8 cellular contexts compared by ENCODE assay signal in the genomic region with DNA sequence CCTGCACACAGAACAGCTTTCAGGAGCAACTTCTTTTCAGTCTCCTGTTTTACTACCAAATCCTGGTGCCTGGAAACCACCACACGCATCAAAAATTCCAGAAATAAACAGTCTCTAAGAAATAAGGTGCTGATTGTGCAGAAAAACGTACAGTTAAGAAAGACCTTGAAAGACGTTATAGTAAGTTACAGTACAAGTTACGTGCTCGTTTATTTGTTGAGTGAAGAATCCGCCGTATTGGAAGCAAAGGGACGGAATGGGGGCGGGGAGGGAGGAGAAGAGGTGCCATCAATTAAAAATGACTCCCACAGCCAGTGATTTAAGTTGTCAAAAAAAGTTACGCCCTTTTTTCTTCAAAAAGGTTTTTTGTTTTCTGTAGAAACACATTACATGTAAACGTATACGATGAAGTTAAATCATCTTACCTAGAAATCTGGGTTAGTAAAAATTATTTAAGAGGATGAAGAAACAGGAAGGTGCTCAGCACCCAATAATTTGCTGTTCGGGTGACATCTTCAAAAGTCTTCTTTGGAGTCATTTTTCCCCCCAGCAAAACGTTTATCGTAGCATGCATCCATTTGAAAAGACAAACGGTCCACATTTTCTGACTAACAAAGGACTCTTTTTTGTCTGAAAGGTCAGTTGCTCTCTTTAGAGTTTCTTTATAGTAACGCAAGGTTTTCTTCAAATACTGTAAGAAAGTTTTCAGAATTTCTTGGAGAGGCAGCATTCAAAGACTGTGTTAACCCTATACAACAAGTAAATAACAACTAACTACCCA. TPM values are rescaled to one million over a fixed set of nuclear protein-coding genes. Genes with fewer than 3 reads are reported as not detected.
DNase-seq lines count a peak whose midpoint lies in the region; ATAC-seq, FAIRE-seq and TF ChIP-seq lines count a peak whose summit lies in the region.

No MANE protein-coding gene starts in this region.

- H3K4me1 ChIP-seq in psoas muscle, result peaks cover 48% of the 10 kb centered on the region

- no peaks in the 10 kb centered on the region for H3K9me3 ChIP-seq in psoas muscle

- 11 to 15% (median 14%) methylated on average over 17 of the region's 17 CpGs for WGBS in psoas muscle, 3 donors

- peak overlapping the region; percentile 97 for H3K27ac ChIP-seq in psoas muscle

- H3K4me3 ChIP-seq in GM08714 (ENCODE audit: low read length) (peak overlapping the region; percentile 39), fibroblast of pulmonary artery (replicated peaks; ENCODE audit: low read depth, low read length) (peak overlapping the region; percentile 85), psoas muscle (peak overlapping the region; percentile 90)

- no peak for FAIRE-seq in D721Med (lab: Jason Lieb, UNC)

- H3K36me3 ChIP-seq in psoas muscle (ENCODE audit: insufficient read depth in 1 of 2, low read depth in 1 of 2), result no peaks in the 10 kb centered on the region

- ATAC-seq in SK-N-SH treated with all-trans-retinoic acid at 6 μM for 48 hours (peak; percentile 1; the same call in 2 of the 3 replicates), psoas muscle (no peak), GM19324 (IDR thresholded peaks at IDR 0.05; ENCODE audit: low FRiP score, unreplicated experiment) (no peak)

- DNase-seq in fibroblast of pulmonary artery (ENCODE audit: low read depth) (no peak), psoas muscle (no peak), COR-L47 (lab: John Stamatoyannopoulos, UW) (no peak), cerebellar cortex (ENCODE audit: low spot score) (no peak), D721Med (ENCODE audit: insufficient read length, low spot score) (no peak)

- intact Hi-C loops in psoas muscle (cut with DNase I), result no loop called here

- TF ChIP-seq CTCF in fibroblast of pulmonary artery (IDR thresholded peaks at IDR 0.05; ENCODE audit: low read length, missing control alignments) (no peak), psoas muscle (IDR thresholded peaks at IDR 0.05) (no peak), D721Med (IDR thresholded peaks at IDR 0.05; ENCODE audit: insufficient read depth, missing control alignments) (no peak)

- no peaks in the 10 kb centered on the region for H3K27me3 ChIP-seq in psoas muscle (ENCODE audit: insufficient read depth in 3 of 3, low read length in 2 of 3)

TF ChIP-seq in SK-N-SH treated with all-trans-retinoic acid at 6 μM for 48 hours, 23 proteins besides CTCF, POLR2A, EP300 and RAD21:
- no peak for TF ChIP-seq ZNF8 (CRISPR knock-in tag; IDR thresholded peaks at IDR 0.05)
- TF ChIP-seq, protein P1, sequence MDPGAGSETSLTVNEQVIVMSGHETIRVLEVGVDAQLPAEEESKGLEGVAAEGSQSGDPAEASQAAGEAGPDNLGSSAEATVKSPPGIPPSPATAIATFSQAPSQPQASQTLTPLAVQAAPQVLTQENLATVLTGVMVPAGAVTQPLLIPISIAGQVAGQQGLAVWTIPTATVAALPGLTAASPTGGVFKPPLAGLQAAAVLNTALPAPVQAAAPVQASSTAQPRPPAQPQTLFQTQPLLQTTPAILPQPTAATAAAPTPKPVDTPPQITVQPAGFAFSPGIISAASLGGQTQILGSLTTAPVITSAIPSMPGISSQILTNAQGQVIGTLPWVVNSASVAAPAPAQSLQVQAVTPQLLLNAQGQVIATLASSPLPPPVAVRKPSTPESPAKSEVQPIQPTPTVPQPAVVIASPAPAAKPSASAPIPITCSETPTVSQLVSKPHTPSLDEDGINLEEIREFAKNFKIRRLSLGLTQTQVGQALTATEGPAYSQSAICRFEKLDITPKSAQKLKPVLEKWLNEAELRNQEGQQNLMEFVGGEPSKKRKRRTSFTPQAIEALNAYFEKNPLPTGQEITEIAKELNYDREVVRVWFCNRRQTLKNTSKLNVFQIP (CRISPR knock-in tag; IDR thresholded peaks at IDR 0.05; ENCODE audit: borderline replicate concordance, low read depth), result 0 out of 2 replicates have a peak, but pooled peaks have one; percentile 8

RNA-seq across cellular contexts. Expression of a gene that starts 0.8 kb away (rescaled TPM):
- 100 to 1,000 TPM; 138 to 426 (median 194) TPM for total RNA-seq in psoas muscle
- 10 to 100 TPM; 17.0 to 95.3 (median 74.5) TPM for polyA plus RNA-seq in psoas muscle

Comparison
In these comparisons a context has a peak if more than half of its experiments do, and no peak if none do; other contexts are left out.
1. H3K4me3 ChIP-seq: peak in every context shown above with its lines; median percentile 90 in psoas muscle; 85 in fibroblast of pulmonary artery; 39 in GM08714.